Comparison of ENCODE assay signal across 8 cellular contexts in genomic region chr11:45110562-45110961, GRCh38. TPM values are rescaled to one million over a fixed set of nuclear protein-coding genes. Genes with fewer than 3 reads are reported as not detected.
A peak's percentile ranks its signal among the peaks of the same experiment; 100 is the strongest.
DNase-seq lines count a peak whose midpoint lies in the region; ATAC-seq, FAIRE-seq and TF ChIP-seq lines count a peak whose summit lies in the region.

No MANE protein-coding gene starts in this region.

- FAIRE-seq in urothelium cell line (lab: Jason Lieb, UNC): no peak

- intact Hi-C loops in dorsolateral prefrontal cortex (cut with DNase I): loop anchor here (1.0 to 2.0 kb wide), 4 partner anchors 182 to 222 kb away; no protein-coding TSS in a partner anchor

- H3K4me3 ChIP-seq in LNCaP clone FGC (ENCODE audit: low read depth, low read length): no peak overlapping the region
- no peak overlapping the region for H3K4me3 ChIP-seq in RWPE2 (ENCODE audit: severe bottlenecking)
- no peak overlapping the region for H3K4me3 ChIP-seq in dorsolateral prefrontal cortex
- no peak overlapping the region for H3K4me3 ChIP-seq in lung

- 6 to 8% methylated on average over 10 of the region's 10 CpGs for WGBS in lung, 2 donors

- no peaks in the 10 kb centered on the region for H3K36me3 ChIP-seq in RWPE2 (ENCODE audit: low read depth)
- no peaks in the 10 kb centered on the region for H3K36me3 ChIP-seq in lung (ENCODE audit: control insufficient read depth in 2 of 2, insufficient read depth in 2 of 2, low read length in 2 of 2)

- TF ChIP-seq CTCF in LNCaP clone FGC (IDR thresholded peaks at IDR 0.05; ENCODE audit: control insufficient read depth, extremely low read depth, insufficient read depth) (peak; percentile 84), RWPE2 (IDR thresholded peaks at IDR 0.05; ENCODE audit: poor library complexity, severe bottlenecking) (peak; percentile 75), dorsolateral prefrontal cortex (IDR thresholded peaks at IDR 0.05 in 54 of 56, conservative IDR thresholded peaks at IDR 0.05 in 2 of 56; ENCODE audit: low read depth in 1 of 56, partially characterized antibody in 56 of 56) (peak; percentile 61 to 98 (median 90)), lung (IDR thresholded peaks at IDR 0.05; ENCODE audit: control extremely low read depth, extremely low read depth) (peak; percentile 72)

- DNase-seq in stimulated activated CD4-positive, alpha-beta T cell treated with anti-CD3 and anti-CD28 coated beads, Interleukin-15, amount 100 ng/mL, for 24 hours: peak; percentile 28
- DNase-seq in stimulated activated CD4-positive, alpha-beta T cell treated with anti-CD3 and anti-CD28 coated beads, Interleukin-12 subunit alpha, Interleukin-12 subunit beta, amount 100 ng/mL, for 4 hours: no peak
- DNase-seq in LNCaP clone FGC (ENCODE audit: low read depth) (peak; percentile 42), RWPE2 (ENCODE audit: low spot score) (no peak), dorsolateral prefrontal cortex (peak in 2 of 10 donors; percentile 58 to 59), lung (ENCODE audit: low spot score) (no peak), urothelium cell line (ENCODE audit: low spot score) (peak; percentile 74)

- H3K9me3 ChIP-seq in RWPE2 (ENCODE audit: severe bottlenecking): peaks cover 6% of the 10 kb centered on the region
- no peaks in the 10 kb centered on the region for H3K9me3 ChIP-seq in lung (ENCODE audit: control insufficient read depth in 2 of 2, insufficient read depth in 1 of 2, low read length in 1 of 2)

- H3K4me1 ChIP-seq in RWPE2 (ENCODE audit: insufficient read depth, poor library complexity, severe bottlenecking) (peaks cover 5% of the 10 kb centered on the region), lung (ENCODE audit: control insufficient read depth in 2 of 2, insufficient read depth in 2 of 2, low read length in 2 of 2) (no peaks in the 10 kb centered on the region)

- ATAC-seq in RWPE2 (ENCODE audit: low read depth) (peak; percentile 60; the same call in 2 of the 3 replicates), lung (ENCODE audit: insufficient read depth, low FRiP score) (peak; percentile 49), GM18909 (IDR thresholded peaks at IDR 0.05; ENCODE audit: poor library complexity, unreplicated experiment) (no peak)

- no peaks in the 10 kb centered on the region for H3K27me3 ChIP-seq in RWPE2 (ENCODE audit: insufficient read depth, poor library complexity, severe bottlenecking)
- peaks cover 0 to 3% (median 0%) of the 10 kb centered on the region in 45 donors for H3K27me3 ChIP-seq in dorsolateral prefrontal cortex
- no peaks in the 10 kb centered on the region for H3K27me3 ChIP-seq in lung (ENCODE audit: control insufficient read depth, insufficient read depth)

- no peak overlapping the region for H3K27ac ChIP-seq in RWPE2 (ENCODE audit: poor library complexity, severe bottlenecking)
- H3K27ac ChIP-seq in dorsolateral prefrontal cortex: no peak overlapping the region
- no peak overlapping the region for H3K27ac ChIP-seq in lung (ENCODE audit: low read depth in 1 of 2, low read length in 1 of 2)

RNA-seq across cellular contexts. Expression of gene PRDM11, which starts 35.9 kb away (rescaled TPM):
- 10 to 100 TPM; 18.8 to 43.2 (median 30.9) TPM for total RNA-seq in dorsolateral prefrontal cortex
- 10 to 100 TPM; 22.5 to 35.1 TPM for total RNA-seq in lung
- polyA plus RNA-seq in lung: 1 to 10 TPM; 3.7 to 5.7 TPM

Comparison
In these comparisons a context has a peak if more than half of its experiments do, and no peak if none do; other contexts are left out.
1. DNase-seq: peak in stimulated activated CD4-positive, alpha-beta T cell treated with anti-CD3 and anti-CD28 coated beads, Interleukin-15, amount 100 ng/mL, for 24 hours (single experiment), LNCaP clone FGC (single experiment) and urothelium cell line (single experiment); none in stimulated activated CD4-positive, alpha-beta T cell treated with anti-CD3 and anti-CD28 coated beads, Interleukin-12 subunit alpha, Interleukin-12 subunit beta, amount 100 ng/mL, for 4 hours (single experiment), RWPE2 (single experiment) and lung (single experiment).
2. Peak in every context shown above with its lines, with median percentiles within 50 percentile points of each other: CTCF ChIP-seq.